In the genomic region with DNA sequence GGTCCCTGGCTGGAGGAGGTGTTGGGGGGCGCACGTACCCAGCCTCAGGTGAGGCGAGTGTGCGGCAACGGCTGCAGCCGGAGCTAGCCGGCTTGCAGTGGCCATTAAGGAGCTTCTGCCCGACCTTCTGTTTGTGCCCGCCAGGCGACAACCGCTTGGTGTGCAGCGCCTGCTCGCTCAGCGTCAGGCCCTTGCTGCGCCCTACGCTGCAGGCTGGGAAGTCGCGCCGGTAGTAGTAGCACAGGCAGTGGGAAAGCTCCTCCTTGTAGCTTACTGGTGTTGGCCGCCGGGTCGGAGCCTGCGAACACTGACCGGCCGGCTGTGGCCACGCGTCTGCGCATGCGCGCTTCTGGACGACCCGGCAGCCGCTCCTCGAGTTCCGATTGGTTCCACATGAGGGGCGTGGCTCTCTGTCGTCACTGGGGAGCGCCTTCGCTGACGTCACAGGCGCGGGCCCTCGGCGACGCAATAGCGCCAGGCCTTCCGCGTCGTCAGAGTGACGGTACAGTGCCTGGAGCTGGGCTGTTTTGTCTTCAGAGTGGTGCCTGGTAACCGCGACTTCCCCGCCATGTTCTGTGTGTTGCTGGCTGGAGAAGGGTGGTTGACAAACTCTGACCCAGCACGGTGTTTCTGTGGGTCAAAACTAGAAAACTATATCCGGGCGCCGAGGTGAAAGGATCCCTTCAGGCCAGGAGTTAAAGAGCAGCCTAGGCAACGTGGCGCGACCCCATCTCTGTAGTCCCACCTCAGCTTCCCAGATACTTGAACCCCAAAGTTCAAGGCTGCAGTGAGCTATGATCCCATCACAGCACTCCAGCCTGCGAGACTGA, we compare ENCODE assay signal across 8 cellular contexts.
DNase-seq lines count a peak whose midpoint lies in the region; ATAC-seq and TF ChIP-seq lines count a peak whose summit lies in the region.

No MANE protein-coding gene starts in this region.

- ATAC-seq in GM18873 (IDR thresholded peaks at IDR 0.05; ENCODE audit: low FRiP score, unreplicated experiment) = peak; percentile 79
- ATAC-seq in HG03139 (IDR thresholded peaks at IDR 0.05; ENCODE audit: unreplicated experiment) = peak; percentile 84
- peak; percentile 71 for ATAC-seq in WTC11

- no peaks in the 10 kb centered on the region for H3K36me3 Mint-ChIP-seq in WTC11

- TF ChIP-seq CTCF in WTC11 (IDR thresholded peaks at IDR 0.05) = no peak

- POLR2A ChIA-PET in WTC11 (lab: Charles Lee) = interaction anchor here (0.6 to 1.7 kb wide), 16 partner anchors 8 to 354 kb away, joined by 3 to 13 read pairs (median 4); a partner anchor contains a TSS

- H3K27ac ChIP-seq in caudate nucleus (ENCODE audit: low read depth, low read length) = peak overlapping the region; percentile 97

- peak; percentile 100 for DNase-seq in AG08395 (ENCODE audit: low spot score)
- DNase-seq in NCI-H2227 (lab: John Stamatoyannopoulos, UW; ENCODE audit: unreplicated experiment) = peak; percentile 99
- peak; percentile 99 for DNase-seq in WTC11 (ENCODE audit: low spot score)
- DNase-seq in caudate nucleus (lab: John Stamatoyannopoulos, UW) = peak; percentile 52 to 98 (median 95)
- peak; percentile 96 for DNase-seq in iris pigment epithelial cell (ENCODE audit: low read depth)
- peak; percentile 98 to 99 for DNase-seq in stimulated activated CD4-positive, alpha-beta T cell treated with anti-CD3 and anti-CD28 coated beads, Interleukin-12 subunit alpha, Interleukin-12 subunit beta, amount 100 ng/mL, for 24 hours (ENCODE audit: low read depth in 2 of 2)

- H3K9me3 Mint-ChIP-seq in WTC11 = no peaks in the 10 kb centered on the region

- H3K27ac Mint-ChIP-seq in WTC11 = peak overlapping the region; percentile 99

- H3K27me3 Mint-ChIP-seq in WTC11 (ENCODE audit: low read depth) = no peaks in the 10 kb centered on the region

- peaks cover 37% of the 10 kb centered on the region for H3K4me1 Mint-ChIP-seq in WTC11

- CTCF ChIA-PET in WTC11 (lab: Charles Lee) = interaction anchor here (0.6 to 2.4 kb wide), 8 partner anchors 20 to 150 kb away, joined by 3 to 17 read pairs (median 5); a partner anchor contains a TSS

- H3K4me3 Mint-ChIP-seq in WTC11 = peak overlapping the region; percentile 92

TF ChIP-seq in WTC11, 78 proteins besides CTCF, POLR2A, EP300 and RAD21 (continues in another document):
- TF ChIP-seq, protein P1, sequence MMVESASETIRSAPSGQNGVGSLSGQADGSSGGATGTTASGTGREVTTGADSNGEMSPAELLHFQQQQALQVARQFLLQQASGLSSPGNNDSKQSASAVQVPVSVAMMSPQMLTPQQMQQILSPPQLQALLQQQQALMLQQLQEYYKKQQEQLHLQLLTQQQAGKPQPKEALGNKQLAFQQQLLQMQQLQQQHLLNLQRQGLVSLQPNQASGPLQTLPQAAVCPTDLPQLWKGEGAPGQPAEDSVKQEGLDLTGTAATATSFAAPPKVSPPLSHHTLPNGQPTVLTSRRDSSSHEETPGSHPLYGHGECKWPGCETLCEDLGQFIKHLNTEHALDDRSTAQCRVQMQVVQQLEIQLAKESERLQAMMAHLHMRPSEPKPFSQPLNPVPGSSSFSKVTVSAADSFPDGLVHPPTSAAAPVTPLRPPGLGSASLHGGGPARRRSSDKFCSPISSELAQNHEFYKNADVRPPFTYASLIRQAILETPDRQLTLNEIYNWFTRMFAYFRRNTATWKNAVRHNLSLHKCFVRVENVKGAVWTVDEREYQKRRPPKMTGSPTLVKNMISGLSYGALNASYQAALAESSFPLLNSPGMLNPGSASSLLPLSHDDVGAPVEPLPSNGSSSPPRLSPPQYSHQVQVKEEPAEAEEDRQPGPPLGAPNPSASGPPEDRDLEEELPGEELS (CRISPR knock-in tag; IDR thresholded peaks at IDR 0.05) = no peak; the same call in 1 of the 2 replicates
- TF ChIP-seq NFYB (CRISPR knock-in tag; conservative IDR thresholded peaks at IDR 0.05; ENCODE audit: low read depth) = peak; percentile 78
- TF ChIP-seq MYBL2 (CRISPR knock-in tag; IDR thresholded peaks at IDR 0.05) = 0 out of 2 replicates have a peak, but pooled peaks have one; percentile 54
- no peak for TF ChIP-seq ZNF396 (CRISPR knock-in tag; IDR thresholded peaks at IDR 0.05; ENCODE audit: borderline replicate concordance)
- TF ChIP-seq RELA (CRISPR knock-in tag; IDR thresholded peaks at IDR 0.05; ENCODE audit: borderline replicate concordance) = peak; percentile 91; the same call in 1 of the 2 replicates
- TF ChIP-seq, protein P2, sequence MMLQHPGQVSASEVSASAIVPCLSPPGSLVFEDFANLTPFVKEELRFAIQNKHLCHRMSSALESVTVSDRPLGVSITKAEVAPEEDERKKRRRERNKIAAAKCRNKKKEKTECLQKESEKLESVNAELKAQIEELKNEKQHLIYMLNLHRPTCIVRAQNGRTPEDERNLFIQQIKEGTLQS (CRISPR knock-in tag; conservative IDR thresholded peaks at IDR 0.05) = no peak
- peak; percentile 71; the same call in 1 of the 2 replicates for TF ChIP-seq ESRRA (CRISPR knock-in tag; IDR thresholded peaks at IDR 0.05; ENCODE audit: borderline replicate concordance)
- peak; percentile 98 for TF ChIP-seq ZBTB21 (CRISPR knock-in tag; IDR thresholded peaks at IDR 0.05; ENCODE audit: borderline replicate concordance)
- no peak for TF ChIP-seq JAZF1 (CRISPR knock-in tag; IDR thresholded peaks at IDR 0.05)
- peak; percentile 100 for TF ChIP-seq CREM (CRISPR knock-in tag; IDR thresholded peaks at IDR 0.05)
- TF ChIP-seq, protein P3, sequence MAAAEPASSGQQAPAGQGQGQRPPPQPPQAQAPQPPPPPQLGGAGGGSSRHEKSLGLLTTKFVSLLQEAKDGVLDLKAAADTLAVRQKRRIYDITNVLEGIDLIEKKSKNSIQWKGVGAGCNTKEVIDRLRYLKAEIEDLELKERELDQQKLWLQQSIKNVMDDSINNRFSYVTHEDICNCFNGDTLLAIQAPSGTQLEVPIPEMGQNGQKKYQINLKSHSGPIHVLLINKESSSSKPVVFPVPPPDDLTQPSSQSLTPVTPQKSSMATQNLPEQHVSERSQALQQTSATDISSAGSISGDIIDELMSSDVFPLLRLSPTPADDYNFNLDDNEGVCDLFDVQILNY (CRISPR knock-in tag; IDR thresholded peaks at IDR 0.05) = 0 out of 2 replicates have a peak, but pooled peaks have one; percentile 38
- TF ChIP-seq TP53 (CRISPR knock-in tag; IDR thresholded peaks at IDR 0.05) = no peak
- TF ChIP-seq SP1 (CRISPR knock-in tag; conservative IDR thresholded peaks at IDR 0.05) = peak; percentile 100
- TF ChIP-seq ZNF121 (CRISPR knock-in tag; IDR thresholded peaks at IDR 0.05) = no peak
- no peak for TF ChIP-seq GRHL2 (CRISPR knock-in tag; IDR thresholded peaks at IDR 0.05; ENCODE audit: insufficient replicate concordance, severe bottlenecking)
- TF ChIP-seq, protein P4, sequence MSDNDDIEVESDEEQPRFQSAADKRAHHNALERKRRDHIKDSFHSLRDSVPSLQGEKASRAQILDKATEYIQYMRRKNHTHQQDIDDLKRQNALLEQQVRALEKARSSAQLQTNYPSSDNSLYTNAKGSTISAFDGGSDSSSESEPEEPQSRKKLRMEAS (CRISPR knock-in tag; IDR thresholded peaks at IDR 0.05) = peak; percentile 91
- peak; percentile 98 for TF ChIP-seq CREB1 (CRISPR knock-in tag; IDR thresholded peaks at IDR 0.05)
- peak; percentile 61; the same call in 1 of the 2 replicates for TF ChIP-seq SMAD3 (CRISPR knock-in tag; IDR thresholded peaks at IDR 0.05; ENCODE audit: borderline replicate concordance)
- no peak for TF ChIP-seq TCF7 (CRISPR knock-in tag; IDR thresholded peaks at IDR 0.05; ENCODE audit: low read depth)
- peak; percentile 81; the same call in 1 of the 2 replicates for TF ChIP-seq FOXP1 (CRISPR knock-in tag; IDR thresholded peaks at IDR 0.05; ENCODE audit: borderline replicate concordance)
- TF ChIP-seq, protein P5, sequence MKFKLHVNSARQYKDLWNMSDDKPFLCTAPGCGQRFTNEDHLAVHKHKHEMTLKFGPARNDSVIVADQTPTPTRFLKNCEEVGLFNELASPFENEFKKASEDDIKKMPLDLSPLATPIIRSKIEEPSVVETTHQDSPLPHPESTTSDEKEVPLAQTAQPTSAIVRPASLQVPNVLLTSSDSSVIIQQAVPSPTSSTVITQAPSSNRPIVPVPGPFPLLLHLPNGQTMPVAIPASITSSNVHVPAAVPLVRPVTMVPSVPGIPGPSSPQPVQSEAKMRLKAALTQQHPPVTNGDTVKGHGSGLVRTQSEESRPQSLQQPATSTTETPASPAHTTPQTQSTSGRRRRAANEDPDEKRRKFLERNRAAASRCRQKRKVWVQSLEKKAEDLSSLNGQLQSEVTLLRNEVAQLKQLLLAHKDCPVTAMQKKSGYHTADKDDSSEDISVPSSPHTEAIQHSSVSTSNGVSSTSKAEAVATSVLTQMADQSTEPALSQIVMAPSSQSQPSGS (CRISPR knock-in tag; IDR thresholded peaks at IDR 0.05; ENCODE audit: borderline replicate concordance, low read depth) = no peak
- no peak for TF ChIP-seq ZNF219 (CRISPR knock-in tag; IDR thresholded peaks at IDR 0.05; ENCODE audit: borderline replicate concordance)
- TF ChIP-seq, protein P6, sequence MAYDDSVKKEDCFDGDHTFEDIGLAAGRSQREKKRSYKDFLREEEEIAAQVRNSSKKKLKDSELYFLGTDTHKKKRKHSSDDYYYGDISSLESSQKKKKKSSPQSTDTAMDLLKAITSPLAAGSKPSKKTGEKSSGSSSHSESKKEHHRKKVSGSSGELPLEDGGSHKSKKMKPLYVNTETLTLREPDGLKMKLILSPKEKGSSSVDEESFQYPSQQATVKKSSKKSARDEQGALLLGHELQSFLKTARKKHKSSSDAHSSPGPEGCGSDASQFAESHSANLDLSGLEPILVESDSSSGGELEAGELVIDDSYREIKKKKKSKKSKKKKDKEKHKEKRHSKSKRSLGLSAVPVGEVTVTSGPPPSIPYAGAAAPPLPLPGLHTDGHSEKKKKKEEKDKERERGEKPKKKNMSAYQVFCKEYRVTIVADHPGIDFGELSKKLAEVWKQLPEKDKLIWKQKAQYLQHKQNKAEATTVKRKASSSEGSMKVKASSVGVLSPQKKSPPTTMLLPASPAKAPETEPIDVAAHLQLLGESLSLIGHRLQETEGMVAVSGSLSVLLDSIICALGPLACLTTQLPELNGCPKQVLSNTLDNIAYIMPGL (CRISPR knock-in tag; IDR thresholded peaks at IDR 0.05) = peak; percentile 77
- TF ChIP-seq, protein P7, sequence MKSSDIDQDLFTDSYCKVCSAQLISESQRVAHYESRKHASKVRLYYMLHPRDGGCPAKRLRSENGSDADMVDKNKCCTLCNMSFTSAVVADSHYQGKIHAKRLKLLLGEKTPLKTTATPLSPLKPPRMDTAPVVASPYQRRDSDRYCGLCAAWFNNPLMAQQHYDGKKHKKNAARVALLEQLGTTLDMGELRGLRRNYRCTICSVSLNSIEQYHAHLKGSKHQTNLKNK (CRISPR knock-in tag; IDR thresholded peaks at IDR 0.05) = no peak

Comparison
In these comparisons a context has a peak if more than half of its experiments do, and no peak if none do; other contexts are left out.
1. Peak in every context shown above with its lines: DNase-seq, ATAC-seq and H3K27ac ChIP-seq.